Comparison of ENCODE assay signal across 14 cellular contexts in genomic region chr1:88191917-88192316, GRCh38.
A peak's percentile ranks its signal among the peaks of the same experiment; 100 is the strongest.
DNase-seq lines count a peak whose midpoint lies in the region; ATAC-seq lines count a peak whose summit lies in the region.
"Had no signal": no experiment of that assay in that cellular context is flagged by ENCODE, and none has a peak within 500 bp of the region (broad histone marks: within the 10 kb centered on the region; RNA-seq: fewer than 3 reads in every experiment).

No MANE protein-coding gene starts in this region.

- ATAC-seq in GM18867 (IDR thresholded peaks at IDR 0.05; ENCODE audit: unreplicated experiment): peak; percentile 98
- ATAC-seq in GM21619 (IDR thresholded peaks at IDR 0.05; ENCODE audit: unreplicated experiment): peak; percentile 95
- ATAC-seq in HG03175 (IDR thresholded peaks at IDR 0.05; ENCODE audit: unreplicated experiment): peak; percentile 96
- ATAC-seq: HCT116, left colon had no signal

- DNase-seq in medulla oblongata (ENCODE audit: extremely low spot score) (peak; percentile 8), NCI-H2029 treated with DMSO at 0.1 percent for 48 hours (lab: John Stamatoyannopoulos, UW) (no peak), GF-D8 (lab: John Stamatoyannopoulos, UW) (no peak), foreskin melanocyte (no peak), GM19240 (ENCODE audit: insufficient read length, low spot score) (no peak)
- DNase-seq: activated CD8-positive, alpha-beta memory T cell treated with anti-CD3 and anti-CD28 coated beads for 24 hours; esophagus squamous epithelium; left colon; NCI-H187; SJCRH30 had no signal
